In genomic region chr20:6014017-6014416, GRCh38 we compare ENCODE assay signal across 21 cellular contexts. TPM values are rescaled to one million over a fixed set of nuclear protein-coding genes. Genes with fewer than 3 reads are reported as not detected.
"Had no signal": no experiment of that assay in that cellular context is flagged by ENCODE, and none has a peak within 500 bp of the region (broad histone marks: within the 10 kb centered on the region; RNA-seq: fewer than 3 reads in every experiment).

No MANE protein-coding gene starts in this region.

- H3K4me1 Mint-ChIP-seq: nephron had no signal

- H3K4me3 Mint-ChIP-seq: nephron had no signal

- H3K4me1 ChIP-seq: psoas muscle, SJSA1 had no signal

- H3K4me3 ChIP-seq: body of pancreas, esophagus muscularis mucosa, psoas muscle, SJSA1, spleen, upper lobe of right lung had no signal

- H3K27me3 ChIP-seq: body of pancreas, esophagus muscularis mucosa, SJSA1, spleen, upper lobe of right lung had no signal

- H3K27ac ChIP-seq: body of pancreas, esophagus muscularis mucosa, psoas muscle, SJSA1, spleen, upper lobe of right lung, WERI-Rb-1 had no signal

- H3K9me3 ChIP-seq: body of pancreas, esophagus muscularis mucosa, psoas muscle, SJSA1, spleen, upper lobe of right lung had no signal

- DNase-seq: activated CD4-positive, alpha-beta T cell treated with anti-CD3 and anti-CD28 coated beads for 4 hours; activated CD8-positive, alpha-beta memory T cell treated with anti-CD3 and anti-CD28 coated beads for 24 hours; activated gamma-delta T cell; body of pancreas; cerebellar nuclear complex; glutamatergic neuron; left colon; mammary epithelial cell; psoas muscle; spleen; stimulated activated CD4-positive, alpha-beta T cell treated with anti-CD3 and anti-CD28 coated beads, Interleukin-1b, Interleukin-23, amount 100 ng/mL, for 48 hours; stimulated activated naive CD8-positive, alpha-beta T cell treated with anti-CD3 and anti-CD28 coated beads, Interleukin-15, Interleukin-2, amounts not matched to agents 100 U/mL and 50 U/mL, for 24 hours; SW 1271; upper lobe of right lung; WERI-Rb-1 had no signal

- H3K27ac Mint-ChIP-seq: nephron had no signal

- ATAC-seq: body of pancreas; left colon; psoas muscle; sciatic nerve; stimulated activated naive CD8-positive, alpha-beta T cell treated with anti-CD3 and anti-CD28 coated beads, Interleukin-15, Interleukin-2, amounts not matched to agents 100 U/mL and 50 U/mL, for 24 hours; upper lobe of right lung had no signal

RNA-seq across cellular contexts. Expression of gene LRRN4, which starts 39.8 kb away (rescaled TPM):
- total RNA-seq: dermis microvascular lymphatic vessel endothelial cell, fibroblast of villous mesenchyme, left colon, SJSA1 had no signal
- polyA plus RNA-seq: spleen had no signal
